9 cellular contexts compared by ENCODE assay signal in genomic region chr5:141512390-141513020, GRCh38. TPM values are rescaled to one million over a fixed set of nuclear protein-coding genes. Genes with fewer than 3 reads are reported as not detected.
A peak's percentile ranks its signal among the peaks of the same experiment; 100 is the strongest.
DNase-seq lines count a peak whose midpoint lies in the region; ATAC-seq and TF ChIP-seq lines count a peak whose summit lies in the region.
"Had no signal": no experiment of that assay in that cellular context is flagged by ENCODE, and none has a peak within 500 bp of the region (broad histone marks: within the 10 kb centered on the region; RNA-seq: fewer than 3 reads in every experiment).

No MANE protein-coding gene starts in this region.

- CTCF ChIA-PET in CD4-positive, alpha-beta memory T cell (lab: Charles Lee; ENCODE audit: partially characterized antibody), result interaction anchor here (0.8 to 8.1 kb wide), 42 partner anchors 11 to 289 kb away, joined by 3 to 144 read pairs (median 4); partner anchors contain the start of genes PCDHB14, PCDHB15, PCDHGA10 and PCDHGA11
- CTCF ChIA-PET in HEK293T (lab: Yijun Ruan, JAX), result interaction anchor here (0.5 to 1.4 kb wide), 11 partner anchors 15 to 706 kb away, joined by 3 to 6 read pairs (median 4); partner anchors contain the start of genes PCDHGA12 and PCDHGC3

- peaks cover 0 to 3% of the 10 kb centered on the region in 2 donors for H3K27me3 Mint-ChIP-seq in CD4-positive, alpha-beta memory T cell

- peaks cover 14 to 28% (median 22%) of the 10 kb centered on the region in 4 donors for H3K4me1 Mint-ChIP-seq in CD4-positive, alpha-beta memory T cell

- TF ChIP-seq CTCF in osteoblast (IDR thresholded peaks at IDR 0.05; ENCODE audit: extremely low read depth, low read depth, low read length) (peak; percentile 79), thoracic aorta (IDR thresholded peaks at IDR 0.05) (peak; percentile 93)

- H3K79me2 ChIP-seq in osteoblast (ENCODE audit: insufficient read depth, low read length), result peaks cover 8% of the 10 kb centered on the region

- no peak for ATAC-seq in thoracic aorta (ENCODE audit: insufficient number of reproducible peaks, low FRiP score, low read depth)
- no peak for ATAC-seq in HG03457 (IDR thresholded peaks at IDR 0.05; ENCODE audit: unreplicated experiment)

- peak overlapping the region; percentile 76 to 95 (median 90) for H3K4me3 Mint-ChIP-seq in CD4-positive, alpha-beta memory T cell

- H3K27me3 ChIP-seq in CD4-positive, alpha-beta memory T cell (ENCODE audit: insufficient read depth, low read length), result no peaks in the 10 kb centered on the region
- H3K27me3 ChIP-seq in osteoblast (ENCODE audit: insufficient read depth, low read length) (no peaks in the 10 kb centered on the region), thoracic aorta (replicated peaks; ENCODE audit: insufficient read depth) (no peaks in the 10 kb centered on the region)
- H3K27me3 ChIP-seq: SJSA1 had no signal

- H3K27ac Mint-ChIP-seq in CD4-positive, alpha-beta memory T cell, result peak overlapping the region; percentile 6 to 89 (median 67)

- POLR2A ChIA-PET in CD4-positive, alpha-beta memory T cell (lab: Charles Lee; ENCODE audit: partially characterized antibody), result interaction anchor here (1.4 to 3.1 kb wide), 4 partner anchors 12 to 192 kb away, joined by 5 to 12 read pairs (median 8); partner anchors contain the start of gene TAF7
- POLR2A ChIA-PET in HEK293T (lab: Yijun Ruan, JAX), result no interaction called here

- no peaks in the 10 kb centered on the region for H3K9me3 ChIP-seq in CD4-positive, alpha-beta memory T cell (ENCODE audit: control insufficient read depth in 1 of 2, low read length in 2 of 2)
- H3K9me3 ChIP-seq in osteoblast (ENCODE audit: low read depth, low read length), result no peaks in the 10 kb centered on the region
- H3K9me3 ChIP-seq in thoracic aorta, result no peaks in the 10 kb centered on the region
- H3K9me3 ChIP-seq: SJSA1 had no signal

- H3K4me2 ChIP-seq in osteoblast (ENCODE audit: insufficient read depth, low read length), result peak overlapping the region; percentile 94

- no peak overlapping the region for H2AFZ ChIP-seq in osteoblast (ENCODE audit: low read length)

- DNase-seq in CD4-positive, alpha-beta memory T cell, result peak; percentile 73 to 80 (median 76)
- peak; percentile 81 for DNase-seq in HEK293T (ENCODE audit: extremely low spot score)
- peak; percentile 42 for DNase-seq in RPMI7951 (ENCODE audit: low read depth)
- peak; percentile 64 to 79 (median 70) for DNase-seq in activated naive CD4-positive, alpha-beta T cell (lab: John Stamatoyannopoulos, UW)
- peak; percentile 84 for DNase-seq in germinal center (ENCODE audit: low spot score)
- DNase-seq in osteoblast (ENCODE audit: insufficient read length, low spot score, missing footprints), result peak; percentile 88
- DNase-seq in thoracic aorta (ENCODE audit: low spot score), result peak; percentile 63

- H3K9me3 Mint-ChIP-seq in CD4-positive, alpha-beta memory T cell, result no peaks in the 10 kb centered on the region

- no peak overlapping the region for H3K27ac ChIP-seq in CD4-positive, alpha-beta memory T cell (ENCODE audit: low read depth, low read length)
- H3K27ac ChIP-seq in osteoblast (ENCODE audit: low read depth, low read length) (peak overlapping the region; percentile 96), thoracic aorta (peak overlapping the region; percentile 94 to 98)

- peak overlapping the region; percentile 49 to 70 for H3K4me3 ChIP-seq in CD4-positive, alpha-beta memory T cell (ENCODE audit: low read length in 2 of 2)
- H3K4me3 ChIP-seq in osteoblast (ENCODE audit: insufficient read depth, low read length) (peak overlapping the region; percentile 75), thoracic aorta (peak overlapping the region; percentile 81)

- intact Hi-C loops in CD4-positive, alpha-beta memory T cell (cut with micrococcal nuclease), result loop anchor here (1.0 to 5.0 kb wide), 6 partner anchors 12 to 430 kb away; partner anchors contain the start of genes PCDHGB3 and TAF7

- H3K4me1 ChIP-seq in CD4-positive, alpha-beta memory T cell (ENCODE audit: insufficient read depth, low read length), result peaks cover 20% of the 10 kb centered on the region
- H3K4me1 ChIP-seq in osteoblast (ENCODE audit: insufficient read depth, low read length), result peaks cover 76% of the 10 kb centered on the region
- H3K4me1 ChIP-seq in thoracic aorta (ENCODE audit: control insufficient read depth in 1 of 2, low read depth in 2 of 2), result peaks cover 55 to 77% of the 10 kb centered on the region in 2 donors

- peaks cover 24% of the 10 kb centered on the region for H3K36me3 ChIP-seq in CD4-positive, alpha-beta memory T cell (ENCODE audit: insufficient read depth, low read length)
- H3K36me3 ChIP-seq in osteoblast (ENCODE audit: insufficient read depth, low read length) (peaks cover 22% of the 10 kb centered on the region), thoracic aorta (peaks cover 4% of the 10 kb centered on the region)

- peaks cover 23 to 45% of the 10 kb centered on the region in 2 donors for H3K36me3 Mint-ChIP-seq in CD4-positive, alpha-beta memory T cell

- no peaks in the 10 kb centered on the region for H4K20me1 ChIP-seq in osteoblast (ENCODE audit: insufficient read depth, low read length)

TF ChIP-seq in HEK293T, 16 proteins besides CTCF, POLR2A, EP300 and RAD21:
- TF ChIP-seq SUZ12 (IDR thresholded peaks at IDR 0.05), result no peak
- no peak for TF ChIP-seq FOXA1 (IDR thresholded peaks at IDR 0.05)
- no peak for TF ChIP-seq TARDBP (IDR thresholded peaks at IDR 0.05)
- TF ChIP-seq L3MBTL2 (conservative IDR thresholded peaks at IDR 0.05), result no peak

RNA-seq across cellular contexts. Expression of gene PCDHGC5, which starts 23.6 kb away (rescaled TPM):
- not detected for total RNA-seq in CD4-positive, alpha-beta memory T cell
- polyA plus RNA-seq in CD4-positive, alpha-beta memory T cell, result not detected
- 1.1 and 1.2 TPM in 2 replicates for total RNA-seq in RPMI7951 (2014; rRNA removed; shearing (Covaris generic))
- total RNA-seq in osteoblast, result 3.6 and 5.3 TPM in 2 replicates
- 1 to 10 TPM; 5.7 to 6.9 TPM for total RNA-seq in thoracic aorta

RNA-seq across cellular contexts. Expression of gene PCDHGC4, which starts 27.7 kb away (rescaled TPM):
- total RNA-seq in CD4-positive, alpha-beta memory T cell, result not detected
- polyA plus RNA-seq in CD4-positive, alpha-beta memory T cell, result under 1 TPM in 1 of 2 donors, not detected in 1; 0.11 TPM
- 0.78 and 1.1 TPM in 2 replicates for total RNA-seq in RPMI7951 (2014; rRNA removed; shearing (Covaris generic))
- 2.9 and 3.8 TPM in 2 replicates for total RNA-seq in osteoblast
- 1 to 10 TPM; 6.4 to 7.9 TPM for total RNA-seq in thoracic aorta

RNA-seq across cellular contexts. Expression of gene PCDHGC3, which starts 36.7 kb away (rescaled TPM):
- under 1 TPM in 1 of 2 experiments, not detected in 1; 0.17 TPM for total RNA-seq in CD4-positive, alpha-beta memory T cell
- under 1 TPM in 1 of 2 donors, not detected in 1; 0.14 TPM for polyA plus RNA-seq in CD4-positive, alpha-beta memory T cell
- 75.6 and 81.8 TPM in 2 replicates for total RNA-seq in RPMI7951 (2014; rRNA removed; shearing (Covaris generic))
- 59.4 and 91.3 TPM in 2 replicates for total RNA-seq in osteoblast
- 10 to 100 TPM; 61.3 to 99.9 TPM for total RNA-seq in thoracic aorta

Comparison
In these comparisons a context has a peak if more than half of its experiments do, and no peak if none do; other contexts are left out.
1. RNA of gene PCDHGC3, which starts 36.7 kb away (total RNA-seq): 61.3 to 99.9 TPM in thoracic aorta, 75.6 to 81.8 TPM in RPMI7951 and 59.4 to 91.3 TPM in osteoblast; 0.17 TPM in CD4-positive, alpha-beta memory T cell; every median in the first group is over 10 times any median in the second.
2. Peak in every context shown above with its lines, with median percentiles within 50 percentile points of each other: DNase-seq and H3K4me3 ChIP-seq.